Comparison of ENCODE assay signal across 13 cellular contexts in genomic region chr12:109606261-109607028, GRCh38. TPM values are rescaled to one million over a fixed set of nuclear protein-coding genes. Genes with fewer than 3 reads are reported as not detected.
DNase-seq lines count a peak whose midpoint lies in the region; FAIRE-seq and TF ChIP-seq lines count a peak whose summit lies in the region.
"Had no signal": no experiment of that assay in that cellular context is flagged by ENCODE, and none has a peak within 500 bp of the region (broad histone marks: within the 10 kb centered on the region; RNA-seq: fewer than 3 reads in every experiment).

No MANE protein-coding gene starts in this region.

- peak overlapping the region; percentile 97 for H2BK5ac ChIP-seq in neuronal stem cell (ENCODE audit: low read length)

- no peak overlapping the region for H3K4me3 Mint-ChIP-seq in activated T-cell treated with anti-CD3 and anti-CD28 coated beads, Interleukin-2, amount 50 U/mL, for 24 hours
- H3K4me3 Mint-ChIP-seq: CD4-positive, alpha-beta T cell had no signal

- H3K27ac ChIP-seq in neuronal stem cell (replicated peaks; ENCODE audit: low read length) (peak overlapping the region; percentile 98), prostate gland (no peak overlapping the region)

- H2AFZ ChIP-seq in neuronal stem cell (ENCODE audit: low read length) = peak overlapping the region; percentile 80

- H3K4ac ChIP-seq in neuronal stem cell (ENCODE audit: low read length) = no peak overlapping the region

- peak overlapping the region; percentile 65 for H3K4me2 ChIP-seq in neuronal stem cell (ENCODE audit: insufficient read depth, low read length, poor library complexity, severe bottlenecking)

- no peaks in the 10 kb centered on the region for H3K9me3 ChIP-seq in neuronal stem cell (replicated peaks in 1 of 2; ENCODE audit: control insufficient read depth in 2 of 2, insufficient read depth in 1 of 2, low read depth in 1 of 2, low read length in 2 of 2)
- no peaks in the 10 kb centered on the region for H3K9me3 ChIP-seq in prostate gland

- no peaks in the 10 kb centered on the region for H3K9me3 Mint-ChIP-seq in activated T-cell treated with anti-CD3 and anti-CD28 coated beads, Interleukin-2, amount 50 U/mL, for 24 hours
- H3K9me3 Mint-ChIP-seq: CD4-positive, alpha-beta T cell had no signal

- intact Hi-C loops in prostate gland (cut with DNase I) = no loop called here

- peak overlapping the region; percentile 76 for H2BK15ac ChIP-seq in neuronal stem cell (ENCODE audit: low read length)

- H3K23ac ChIP-seq in neuronal stem cell (ENCODE audit: low read depth, low read length, poor library complexity) = no peak overlapping the region

- H3K14ac ChIP-seq in neuronal stem cell (ENCODE audit: low read length) = no peak overlapping the region

- peak overlapping the region; percentile 99 for H2AK5ac ChIP-seq in neuronal stem cell (ENCODE audit: low read depth, low read length)

- no peak overlapping the region for H4K8ac ChIP-seq in neuronal stem cell (ENCODE audit: low read depth, low read length)

- H3K4me1 Mint-ChIP-seq in activated T-cell treated with anti-CD3 and anti-CD28 coated beads, Interleukin-2, amount 50 U/mL, for 24 hours (ENCODE audit: low read depth) = no peaks in the 10 kb centered on the region

- H4K91ac ChIP-seq in neuronal stem cell (ENCODE audit: low read depth, low read length, poor library complexity) = no peak overlapping the region

- peak overlapping the region; percentile 98 for H3K18ac ChIP-seq in neuronal stem cell (ENCODE audit: low read length)

- TF ChIP-seq CTCF in prostate gland (IDR thresholded peaks at IDR 0.05) = no peak

- no peak overlapping the region for H3K9ac ChIP-seq in neuronal stem cell (ENCODE audit: low read depth, low read length, poor library complexity)

- peaks cover 2% of the 10 kb centered on the region for H3K79me1 ChIP-seq in neuronal stem cell (ENCODE audit: low read depth, low read length)

- no peak for TF ChIP-seq POLR2A in prostate gland (IDR thresholded peaks at IDR 0.05)

- H3K4me1 ChIP-seq in neuronal stem cell (ENCODE audit: control insufficient read depth in 2 of 2, insufficient read depth in 1 of 2, low read depth in 1 of 2, low read length in 2 of 2) = peaks cover 8 to 32% of the 10 kb centered on the region in 2 donors
- no peaks in the 10 kb centered on the region for H3K4me1 ChIP-seq in prostate gland (replicated peaks)

- peak overlapping the region; percentile 95 for H2BK120ac ChIP-seq in neuronal stem cell (ENCODE audit: low read depth, low read length)

- H3K36me3 ChIP-seq in neuronal stem cell (replicated peaks in 1 of 2; ENCODE audit: control insufficient read depth in 2 of 2, insufficient read depth in 2 of 2, low read length in 2 of 2) = no peaks in the 10 kb centered on the region
- H3K36me3 ChIP-seq in prostate gland = no peaks in the 10 kb centered on the region

- DNase-seq in DMS153 treated with DMSO at 0.1 percent for 48 hours (lab: John Stamatoyannopoulos, UW; ENCODE audit: unreplicated experiment) (peak; percentile 11), SHP77 treated with DMSO at 0.1 percent for 48 hours (lab: John Stamatoyannopoulos, UW) (peak; percentile 43), frontal cortex (ENCODE audit: low spot score in 2 of 2) (peak; percentile 64 to 67), neuronal stem cell (ENCODE audit: low spot score) (peak; percentile 95), prostate gland (ENCODE audit: low spot score) (no peak), UCSD-AML1 (lab: John Stamatoyannopoulos, UW; ENCODE audit: unreplicated experiment) (no peak), HuH-7.5 (ENCODE audit: low spot score) (no peak)
- no peak for DNase-seq in activated T-cell treated with anti-CD3 and anti-CD28 coated beads, Interleukin-2, amount 50 U/mL, for 24 hours
- DNase-seq: activated CD8-positive, alpha-beta memory T cell treated with anti-CD3 and anti-CD28 coated beads, Interleukin-2, amount 50 U/mL, for 48 hours; CD4-positive, alpha-beta T cell; islet precursor cell; NCI-H2029 treated with DMSO at 0.1 percent for 48 hours; SW 1271 had no signal

- no peaks in the 10 kb centered on the region for H3K36me3 Mint-ChIP-seq in activated T-cell treated with anti-CD3 and anti-CD28 coated beads, Interleukin-2, amount 50 U/mL, for 24 hours (ENCODE audit: low read depth)

- FAIRE-seq in frontal cortex (lab: Jason Lieb, UNC) = no peak

- WGBS in neuronal stem cell (ENCODE audit: extremely low coverage in 2 of 2, insufficient read length in 2 of 2, insufficient replicate concordance in 1 of 2), 2 donors = no CpG with 5 or more reads among the region's 31 CpGs
- WGBS in prostate gland = 26% methylated on average over 31 of the region's 31 CpGs

- H3K4me3 ChIP-seq in neuronal stem cell (ENCODE audit: low read length in 2 of 2) (peak overlapping the region in 1 of 2 donors; percentile 16), prostate gland (no peak overlapping the region)

- H2BK12ac ChIP-seq in neuronal stem cell (ENCODE audit: low read length) = peak overlapping the region; percentile 100

- H3K27me3 ChIP-seq in neuronal stem cell (ENCODE audit: control insufficient read depth in 3 of 3, insufficient read depth in 3 of 3, low read depth in 1 of 3, low read length in 3 of 3) (peaks cover 0 to 42% (median 0%) of the 10 kb centered on the region in 3 experiments), prostate gland (replicated peaks; ENCODE audit: insufficient read depth) (no peaks in the 10 kb centered on the region)

- peaks cover 21% of the 10 kb centered on the region for H3K27me3 Mint-ChIP-seq in activated T-cell treated with anti-CD3 and anti-CD28 coated beads, Interleukin-2, amount 50 U/mL, for 24 hours

- H3K27ac Mint-ChIP-seq in activated T-cell treated with anti-CD3 and anti-CD28 coated beads, Interleukin-2, amount 50 U/mL, for 24 hours = no peak overlapping the region
- H3K27ac Mint-ChIP-seq: CD4-positive, alpha-beta T cell had no signal

RNA-seq across cellular contexts. Expression of gene MVK, which starts 32.9 kb away (rescaled TPM):
- total RNA-seq in frontal cortex (14.3 TPM), prostate gland (10 to 100 TPM; 13.4 to 54.1 TPM)
- 25.4 TPM for polyA plus RNA-seq in neuronal stem cell (2013, experiment 1 of 2)
- polyA plus RNA-seq in neuronal stem cell (2013, experiment 2 of 2) = 26.4 TPM

RNA-seq across cellular contexts. Expression of gene MMAB, which starts 33.1 kb away (rescaled TPM):
- total RNA-seq in frontal cortex = 13.9 TPM
- polyA plus RNA-seq in neuronal stem cell (2013, experiment 1 of 2) = 27.4 TPM
- polyA plus RNA-seq in neuronal stem cell (2013, experiment 2 of 2) = 27.9 TPM
- total RNA-seq in prostate gland = 10 to 100 TPM; 23.1 to 79.2 TPM

Comparison
In these comparisons a context has a peak if more than half of its experiments do, and no peak if none do; other contexts are left out.
1. DNase-seq: peak in DMS153 treated with DMSO at 0.1 percent for 48 hours (single experiment), SHP77 treated with DMSO at 0.1 percent for 48 hours (single experiment), frontal cortex (2 of 2) and neuronal stem cell (single experiment); none in prostate gland (single experiment), activated T-cell treated with anti-CD3 and anti-CD28 coated beads, Interleukin-2, amount 50 U/mL, for 24 hours (single experiment), UCSD-AML1 (single experiment) and HuH-7.5 (single experiment).